In genomic region chr12:95224202-95225170, GRCh38 we compare ENCODE assay signal across 11 cellular contexts. TPM values are rescaled to one million over a fixed set of nuclear protein-coding genes. Genes with fewer than 3 reads are reported as not detected.
A peak's percentile ranks its signal among the peaks of the same experiment; 100 is the strongest.
DNase-seq lines count a peak whose midpoint lies in the region; ATAC-seq, FAIRE-seq and TF ChIP-seq lines count a peak whose summit lies in the region.
"Had no signal": no experiment of that assay in that cellular context is flagged by ENCODE, and none has a peak within 500 bp of the region (broad histone marks: within the 10 kb centered on the region; RNA-seq: fewer than 3 reads in every experiment).

No MANE protein-coding gene starts in this region.

- TF ChIP-seq POLR2A in K562 (conservative IDR thresholded peaks at IDR 0.05) = no peak
- TF ChIP-seq POLR2A in Peyer's patch (IDR thresholded peaks at IDR 0.05) = no peak

- intact Hi-C loops in activated CD8-positive, alpha-beta T cell treated with anti-CD3 and anti-CD28 coated beads for 36 hours (cut with micrococcal nuclease) = no loop called here
- intact Hi-C loops in K562 (cut with micrococcal nuclease) = no loop called here

- TF ChIP-seq CTCF in activated CD8-positive, alpha-beta T cell treated with anti-CD3 and anti-CD28 coated beads for 36 hours (IDR thresholded peaks at IDR 0.05) = no peak
- no peak for TF ChIP-seq CTCF in K562 (IDR thresholded peaks at IDR 0.05 in 2 of 3, conservative IDR thresholded peaks at IDR 0.05 in 1 of 3; ENCODE audit: insufficient read depth in 2 of 3, low read depth in 1 of 3, low read length in 3 of 3)
- TF ChIP-seq CTCF in neural crest cell (conservative IDR thresholded peaks at IDR 0.05) = no peak
- no peak for TF ChIP-seq CTCF in Peyer's patch (IDR thresholded peaks at IDR 0.05)

- TF ChIP-seq RAD21 in K562 (CRISPR knock-in tag; conservative IDR thresholded peaks at IDR 0.05 in 1 of 2, IDR thresholded peaks at IDR 0.05 in 1 of 2) = no peak

- no peaks in the 10 kb centered on the region for H3K9me3 ChIP-seq in K562 (replicated peaks; ENCODE audit: control insufficient read depth, insufficient read depth, low read depth, low read length)
- no peaks in the 10 kb centered on the region for H3K9me3 ChIP-seq in Peyer's patch

- no peaks in the 10 kb centered on the region for H3K27me3 ChIP-seq in K562 (ENCODE audit: control insufficient read depth in 2 of 2, insufficient read depth in 2 of 2, low read length in 2 of 2)
- H3K27me3 ChIP-seq in Peyer's patch = no peaks in the 10 kb centered on the region

- DNase-seq in activated CD8-positive, alpha-beta T cell treated with anti-CD3 and anti-CD28 coated beads for 36 hours = peak; percentile 12
- DNase-seq in activated CD8-positive, alpha-beta T cell treated with anti-CD3 and anti-CD28 coated beads, Interleukin-2, amount 10 ng/mL, durations not matched to agents 7 days and 5 days = no peak
- DNase-seq in NCI-H226 = peak; percentile 39
- peak in 2 of 4 experiments; percentile 39 to 64 for DNase-seq in K562 (ENCODE audit: extremely low read depth in 1 of 4, low spot score in 3 of 4)
- DNase-seq in neural crest cell (ENCODE audit: low read depth, low spot score) = no peak
- no peak for DNase-seq in Peyer's patch
- no peak for DNase-seq in T-helper 9 cell
- DNase-seq: effector CD8-positive, alpha-beta T cell; NCI-H526; stimulated activated CD4-positive, alpha-beta T cell treated with anti-CD3 and anti-CD28 coated beads, Interleukin-2, amount 100 ng/mL, for 24 hours had no signal

- no peaks in the 10 kb centered on the region for H3K27me3 Mint-ChIP-seq in activated CD8-positive, alpha-beta T cell treated with anti-CD3 and anti-CD28 coated beads for 36 hours
- H3K27me3 Mint-ChIP-seq in activated CD8-positive, alpha-beta T cell treated with anti-CD3 and anti-CD28 coated beads, Interleukin-2, amount 10 ng/mL, durations not matched to agents 7 days and 5 days (ENCODE audit: low read depth) = no peaks in the 10 kb centered on the region
- H3K27me3 Mint-ChIP-seq in neural crest cell (ENCODE audit: low read depth) = no peaks in the 10 kb centered on the region

- peaks cover 72% of the 10 kb centered on the region for H3K79me2 ChIP-seq in K562 (ENCODE audit: control insufficient read depth, insufficient read depth, low read length)

- POLR2A ChIA-PET in activated CD8-positive, alpha-beta T cell treated with anti-CD3 and anti-CD28 coated beads for 36 hours (lab: Charles Lee) = no interaction called here
- POLR2A ChIA-PET in activated CD8-positive, alpha-beta T cell treated with anti-CD3 and anti-CD28 coated beads, Interleukin-2, amount 10 ng/mL, durations not matched to agents 7 days and 5 days (lab: Charles Lee) = no interaction called here
- POLR2A ChIA-PET in K562 (lab: Yijun Ruan, JAX) = interaction anchor here (1.3 kb wide), 1 partner anchor 16 kb away, joined by 4 read pairs; no protein-coding TSS in a partner anchor

- peak overlapping the region; percentile 36 to 60; a peak in 3 of 4 replicates for H3K9ac ChIP-seq in K562 (ENCODE audit: insufficient read depth in 1 of 2, low read depth in 2 of 2, low read length in 2 of 2)

- no peaks in the 10 kb centered on the region for H3K9me1 ChIP-seq in K562 (ENCODE audit: control insufficient read depth, insufficient read depth, low read length)

- TF ChIP-seq EP300 in K562 (IDR thresholded peaks at IDR 0.05; ENCODE audit: low read length) = no peak

- peak; percentile 72 for FAIRE-seq in K562 (lab: Jason Lieb, UNC)

- in situ Hi-C loops in K562 (cut with MboI) = no loop called here

- H3K36me3 Mint-ChIP-seq in activated CD8-positive, alpha-beta T cell treated with anti-CD3 and anti-CD28 coated beads for 36 hours (ENCODE audit: low read depth) = peaks cover 23% of the 10 kb centered on the region
- H3K36me3 Mint-ChIP-seq in activated CD8-positive, alpha-beta T cell treated with anti-CD3 and anti-CD28 coated beads, Interleukin-2, amount 10 ng/mL, durations not matched to agents 7 days and 5 days (ENCODE audit: low read depth) = peaks cover 15% of the 10 kb centered on the region
- peaks cover 5% of the 10 kb centered on the region for H3K36me3 Mint-ChIP-seq in neural crest cell (ENCODE audit: low read depth)

- peaks cover 3% of the 10 kb centered on the region; the same call in 1 of the 3 replicates for H3K36me3 ChIP-seq in K562 (ENCODE audit: control insufficient read depth, insufficient read depth, low read length)
- peaks cover 0 to 14% (median 0%) of the 10 kb centered on the region in 3 donors for H3K36me3 ChIP-seq in Peyer's patch

- H3K27ac ChIP-seq in K562 (ENCODE audit: extremely low read depth, low read depth, low read length) (peak overlapping the region; percentile 67), Peyer's patch (no peak overlapping the region)

- CTCF ChIA-PET in activated CD8-positive, alpha-beta T cell treated with anti-CD3 and anti-CD28 coated beads for 36 hours (lab: Charles Lee) = interaction anchor here (1.2 kb wide), 1 partner anchor 310 kb away, joined by 3 read pairs; no protein-coding TSS in a partner anchor
- CTCF ChIA-PET in activated CD8-positive, alpha-beta T cell treated with anti-CD3 and anti-CD28 coated beads, Interleukin-2, amount 10 ng/mL, durations not matched to agents 7 days and 5 days (lab: Charles Lee) = interaction anchor here (0.8 kb wide), 1 partner anchor 34 kb away, joined by 3 read pairs; no protein-coding TSS in a partner anchor
- CTCF ChIA-PET in K562 (lab: Yijun Ruan, JAX; ENCODE audit: low intra/inter-chr PET ratio) = interaction anchor here (0.6 kb wide), 1 partner anchor 43 kb away, joined by 3 read pairs; no protein-coding TSS in a partner anchor

- no peaks in the 10 kb centered on the region for H4K20me1 ChIP-seq in K562 (replicated peaks; ENCODE audit: control insufficient read depth, insufficient read depth, low read length)

- H3K4me3 ChIP-seq in K562 (no peak overlapping the region), Peyer's patch (no peak overlapping the region)

- peak; percentile 60 for ATAC-seq in activated CD8-positive, alpha-beta T cell treated with anti-CD3 and anti-CD28 coated beads for 36 hours
- ATAC-seq in activated CD8-positive, alpha-beta T cell treated with anti-CD3 and anti-CD28 coated beads, Interleukin-2, amount 10 ng/mL, durations not matched to agents 7 days and 5 days = no peak
- ATAC-seq in K562 (peak; percentile 80), HG02623 (IDR thresholded peaks at IDR 0.05; ENCODE audit: unreplicated experiment) (no peak)

- peak overlapping the region; percentile 27 for H3K27ac Mint-ChIP-seq in activated CD8-positive, alpha-beta T cell treated with anti-CD3 and anti-CD28 coated beads for 36 hours
- H3K27ac Mint-ChIP-seq in activated CD8-positive, alpha-beta T cell treated with anti-CD3 and anti-CD28 coated beads, Interleukin-2, amount 10 ng/mL, durations not matched to agents 7 days and 5 days = no peak overlapping the region
- H3K27ac Mint-ChIP-seq in neural crest cell (ENCODE audit: unreplicated experiment) = no peak overlapping the region

- peaks cover 48% of the 10 kb centered on the region for H3K4me1 Mint-ChIP-seq in activated CD8-positive, alpha-beta T cell treated with anti-CD3 and anti-CD28 coated beads for 36 hours (ENCODE audit: low read depth)
- H3K4me1 Mint-ChIP-seq in activated CD8-positive, alpha-beta T cell treated with anti-CD3 and anti-CD28 coated beads, Interleukin-2, amount 10 ng/mL, durations not matched to agents 7 days and 5 days (ENCODE audit: low read depth) = peaks cover 9% of the 10 kb centered on the region
- peaks cover 17% of the 10 kb centered on the region for H3K4me1 Mint-ChIP-seq in neural crest cell

- H2AFZ ChIP-seq in K562 (ENCODE audit: low read depth, low read length) = peak overlapping the region; percentile 27; the same call in 1 of the 2 replicates

- no peak overlapping the region for H3K4me3 Mint-ChIP-seq in activated CD8-positive, alpha-beta T cell treated with anti-CD3 and anti-CD28 coated beads for 36 hours
- H3K4me3 Mint-ChIP-seq in activated CD8-positive, alpha-beta T cell treated with anti-CD3 and anti-CD28 coated beads, Interleukin-2, amount 10 ng/mL, durations not matched to agents 7 days and 5 days = no peak overlapping the region
- peak overlapping the region; percentile 21 for H3K4me3 Mint-ChIP-seq in neural crest cell

- peak overlapping the region; percentile 39; the same call in 1 of the 2 replicates for H3K4me2 ChIP-seq in K562 (ENCODE audit: insufficient read depth, low read length)

- BruUV-seq in K562 (replicated peaks; lab: Mats Ljungman, UMichigan) = no TSS peak

- no peaks in the 10 kb centered on the region for H3K9me3 Mint-ChIP-seq in activated CD8-positive, alpha-beta T cell treated with anti-CD3 and anti-CD28 coated beads for 36 hours
- no peaks in the 10 kb centered on the region for H3K9me3 Mint-ChIP-seq in activated CD8-positive, alpha-beta T cell treated with anti-CD3 and anti-CD28 coated beads, Interleukin-2, amount 10 ng/mL, durations not matched to agents 7 days and 5 days (ENCODE audit: insufficient read depth)
- no peaks in the 10 kb centered on the region for H3K9me3 Mint-ChIP-seq in neural crest cell

- H3K4me1 ChIP-seq in K562 (replicated peaks in 1 of 2; ENCODE audit: control insufficient read depth in 2 of 2, insufficient read depth in 2 of 2, low read length in 2 of 2) (peaks cover 13 to 17% of the 10 kb centered on the region in 2 experiments), Peyer's patch (peaks cover 0 to 9% (median 0%) of the 10 kb centered on the region in 4 donors)

- WGBS in K562 (ENCODE audit: insufficient coverage, low coverage, missing lambda C conversion rate) = 44% methylated on average over 8 of the region's 8 CpGs

RNA-seq across cellular contexts. Expression of gene VEZT, which starts 6.9 kb away (rescaled TPM):
- total RNA-seq in activated CD8-positive, alpha-beta T cell treated with anti-CD3 and anti-CD28 coated beads for 36 hours = 10 to 100 TPM; 46.9 to 51.7 TPM
- total RNA-seq in activated CD8-positive, alpha-beta T cell treated with anti-CD3 and anti-CD28 coated beads, Interleukin-2, amount 10 ng/mL, durations not matched to agents 7 days and 5 days = 10 to 100 TPM; 29.0 to 31.0 TPM
- 54.4 and 119 TPM in 2 replicates for total RNA-seq in K562 (2011; cell fraction: chromatin; rRNA removed; ENCODE audit: low replicate concordance)
- total RNA-seq in K562 (2011; cell fraction: nucleolus; rRNA removed) = 24.8 and 35.1 TPM in 2 replicates
- total RNA-seq in K562 (2011; cell fraction: nucleoplasm; rRNA removed) = 59.2 and 87.3 TPM in 2 replicates
- total RNA-seq in K562 (2014; rRNA removed) = 23.1 and 23.8 TPM in 2 replicates
- total RNA-seq in K562 (2014; rRNA removed; fragmentation: Illumina TruSeq; extraction: Trizol) = 37.1 and 45.5 TPM in 2 replicates
- total RNA-seq in K562 (2015; rRNA removed; fragmentation: Illumina TruSeq; extraction: Trizol) = 39.1 and 44.8 TPM in 2 replicates
- 24.7 and 32.2 TPM in 2 replicates for total RNA-seq in K562 (2021)
- polyA plus RNA-seq in K562 (2011; rRNA removed) = 53.8 and 61.5 TPM in 2 replicates
- polyA plus RNA-seq in K562 (2011; cell fraction: cytosol; rRNA removed) = 17.8 and 22.4 TPM in 2 replicates
- polyA plus RNA-seq in K562 (2011; cell fraction: nucleus; rRNA removed) = 21.8 and 26.2 TPM in 2 replicates
- 21.8 and 28.0 TPM in 2 replicates for polyA plus RNA-seq in K562 (2012)
- 33.2 and 44.2 TPM in 2 replicates for polyA plus RNA-seq in K562 (2014; fragmentation: Illumina TruSeq; extraction: Trizol)
- polyA plus RNA-seq in K562 (2014; fragmentation: Nextera tagmentation; extraction: Ambion mirVana) = 10 to 100 TPM; 16.1 to 29.1 TPM
- 27.6 and 32.6 TPM in 2 replicates for polyA plus RNA-seq in K562 (2014; rRNA removed)
- polyA minus RNA-seq in K562 (2011; rRNA and poly(A)+ RNA removed) = 55.7 and 57.3 TPM in 2 replicates
- polyA minus RNA-seq in K562 (2011; cell fraction: cytosol; rRNA and poly(A)+ RNA removed) = 9.9 and 23.3 TPM in 2 replicates
- polyA minus RNA-seq in K562 (2011; cell fraction: nucleus; rRNA and poly(A)+ RNA removed) = 23.4 and 41.7 TPM in 2 replicates
- 79.1 and 80.8 TPM in 2 replicates for total RNA-seq in neural crest cell
- total RNA-seq in Peyer's patch = 100 to 1,000 TPM in 2 of 4 donors, 10 to 100 TPM in 2; 76.5 to 121 (median 95.2) TPM

RNA-seq across cellular contexts. Expression of gene FGD6, which starts 7.2 kb away (rescaled TPM):
- total RNA-seq in activated CD8-positive, alpha-beta T cell treated with anti-CD3 and anti-CD28 coated beads for 36 hours = under 1 TPM; 0.41 to 0.54 TPM
- total RNA-seq in activated CD8-positive, alpha-beta T cell treated with anti-CD3 and anti-CD28 coated beads, Interleukin-2, amount 10 ng/mL, durations not matched to agents 7 days and 5 days = under 1 TPM; 0.50 to 0.70 TPM
- total RNA-seq in K562 (2011; cell fraction: chromatin; rRNA removed; ENCODE audit: low replicate concordance) = 12.9 and 34.3 TPM in 2 replicates
- 5.8 and 8.0 TPM in 2 replicates for total RNA-seq in K562 (2011; cell fraction: nucleolus; rRNA removed)
- total RNA-seq in K562 (2011; cell fraction: nucleoplasm; rRNA removed) = 10.3 and 11.4 TPM in 2 replicates
- total RNA-seq in K562 (2014; rRNA removed) (4.7 and 6.4 TPM in 2 replicates), K562 (2014; rRNA removed; fragmentation: Illumina TruSeq; extraction: Trizol) (7.6 and 9.5 TPM in 2 replicates), K562 (2015; rRNA removed; fragmentation: Illumina TruSeq; extraction: Trizol) (10.0 and 11.1 TPM in 2 replicates), K562 (2021) (6.7 and 8.1 TPM in 2 replicates), neural crest cell (17.3 and 17.4 TPM in 2 replicates), Peyer's patch (10 to 100 TPM; 14.9 to 24.3 (median 22.4) TPM)
- polyA plus RNA-seq in K562 (2011; rRNA removed) (4.3 and 5.8 TPM in 2 replicates), K562 (2014; fragmentation: Illumina TruSeq; extraction: Trizol) (4.6 and 5.5 TPM in 2 replicates), K562 (2014; fragmentation: Nextera tagmentation; extraction: Ambion mirVana) (1 to 10 TPM; 1.5 to 2.1 TPM), K562 (2014; rRNA removed) (4.9 and 5.0 TPM in 2 replicates)
- 1.4 and 2.6 TPM in 2 replicates for polyA plus RNA-seq in K562 (2011; cell fraction: cytosol; rRNA removed)
- 3.3 and 5.2 TPM in 2 replicates for polyA plus RNA-seq in K562 (2011; cell fraction: nucleus; rRNA removed)
- 2.6 and 3.3 TPM in 2 replicates for polyA plus RNA-seq in K562 (2012)
- polyA minus RNA-seq in K562 (2011; rRNA and poly(A)+ RNA removed) = 17.9 and 23.0 TPM in 2 replicates
- 6.0 and 10.7 TPM in 2 replicates for polyA minus RNA-seq in K562 (2011; cell fraction: cytosol; rRNA and poly(A)+ RNA removed)
- polyA minus RNA-seq in K562 (2011; cell fraction: nucleus; rRNA and poly(A)+ RNA removed) = 7.0 and 11.2 TPM in 2 replicates

Comparison
In these comparisons a context has a peak if more than half of its experiments do, and no peak if none do; other contexts are left out.
1. ATAC-seq: peak in activated CD8-positive, alpha-beta T cell treated with anti-CD3 and anti-CD28 coated beads for 36 hours (single experiment) and K562 (single experiment); none in activated CD8-positive, alpha-beta T cell treated with anti-CD3 and anti-CD28 coated beads, Interleukin-2, amount 10 ng/mL, durations not matched to agents 7 days and 5 days (single experiment) and HG02623 (single experiment).
2. DNase-seq: peak in activated CD8-positive, alpha-beta T cell treated with anti-CD3 and anti-CD28 coated beads for 36 hours (single experiment) and NCI-H226 (single experiment); none in activated CD8-positive, alpha-beta T cell treated with anti-CD3 and anti-CD28 coated beads, Interleukin-2, amount 10 ng/mL, durations not matched to agents 7 days and 5 days (single experiment), neural crest cell (single experiment), Peyer's patch (0 of 3) and T-helper 9 cell (single experiment).